ENCODE assay signal across 21 cellular contexts in the genomic region with DNA sequence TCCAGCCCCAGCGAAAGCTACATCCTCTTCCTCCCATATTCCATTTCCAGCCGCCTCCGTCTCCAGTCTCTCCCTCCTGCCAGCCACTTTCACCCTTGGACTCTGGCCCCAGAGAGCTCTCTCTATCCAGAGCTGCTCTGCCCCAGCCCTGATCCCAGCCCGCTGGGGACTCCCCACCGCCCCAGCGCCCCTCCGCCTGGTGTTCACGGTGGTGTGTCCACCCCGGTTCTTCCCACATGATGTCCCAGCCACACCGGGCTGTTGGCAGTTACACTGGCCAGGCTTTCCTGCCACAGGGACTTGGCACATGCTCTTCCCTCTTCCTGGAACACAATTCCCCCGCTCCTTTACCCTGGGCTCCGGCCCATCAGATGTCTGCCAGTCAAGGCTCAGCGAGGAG. TPM values are rescaled to one million over a fixed set of nuclear protein-coding genes. Genes with fewer than 3 reads are reported as not detected.
A peak's percentile ranks its signal among the peaks of the same experiment; 100 is the strongest.
DNase-seq lines count a peak whose midpoint lies in the region; ATAC-seq, FAIRE-seq and TF ChIP-seq lines count a peak whose summit lies in the region.
"Had no signal": no experiment of that assay in that cellular context is flagged by ENCODE, and none has a peak within 500 bp of the region (broad histone marks: within the 10 kb centered on the region; RNA-seq: fewer than 3 reads in every experiment).

No MANE protein-coding gene starts in this region.

- H3K27me3 ChIP-seq in neuronal stem cell (ENCODE audit: control insufficient read depth in 3 of 3, insufficient read depth in 3 of 3, low read depth in 1 of 3, low read length in 3 of 3), result peaks cover 0 to 7% (median 0%) of the 10 kb centered on the region in 3 experiments
- H3K27me3 ChIP-seq: BLaER1, Peyer's patch had no signal

- no CpG with 5 or more reads among the region's 13 CpGs for WGBS in neuronal stem cell (ENCODE audit: extremely low coverage in 2 of 2, insufficient read length in 2 of 2, insufficient replicate concordance in 1 of 2), 2 donors

- H2BK12ac ChIP-seq in neuronal stem cell (ENCODE audit: low read length), result peak overlapping the region; percentile 0

- ATAC-seq in activated naive CD8-positive, alpha-beta T cell treated with anti-CD3 and anti-CD28 coated beads, Interleukin-2, amount 50 U/mL, for 24 hours, result no peak

- H3K23ac ChIP-seq in neuronal stem cell (ENCODE audit: low read depth, low read length, poor library complexity), result no peak overlapping the region

- H3K27ac ChIP-seq in kidney (ENCODE audit: low read depth in 2 of 2, low read length in 2 of 2) (no peak overlapping the region), neuronal stem cell (replicated peaks; ENCODE audit: low read length) (no peak overlapping the region)
- H3K27ac ChIP-seq: BLaER1, Peyer's patch had no signal

- H3K4me1 ChIP-seq in kidney (ENCODE audit: control insufficient read depth in 1 of 2, insufficient read depth in 1 of 2, low read depth in 1 of 2, low read length in 2 of 2) (peaks cover 0 to 2% of the 10 kb centered on the region in 2 donors), neuronal stem cell (ENCODE audit: control insufficient read depth in 2 of 2, insufficient read depth in 1 of 2, low read depth in 1 of 2, low read length in 2 of 2) (peaks cover 13 to 14% of the 10 kb centered on the region in 2 donors)

- peak; percentile 57 for DNase-seq in kidney
- no peak for DNase-seq in neuronal stem cell (ENCODE audit: low spot score)
- no peak for DNase-seq in activated naive CD8-positive, alpha-beta T cell treated with anti-CD3 and anti-CD28 coated beads, Interleukin-2, amount 50 U/mL, for 24 hours
- DNase-seq in activated CD8-positive, alpha-beta memory T cell treated with anti-CD3 and anti-CD28 coated beads, Interleukin-2, amount 50 U/mL, for 4 hours, result no peak
- no peak for DNase-seq in Ammon's horn (ENCODE audit: low spot score)
- DNase-seq: CD4-positive, alpha-beta T cell; COR-L47; DMS 273 treated with DMSO at 0.1 percent for 48 hours; DMS79 treated with DMSO at 0.1 percent for 48 hours; Karpas-422; NCI-H1417; NCI-H1694 treated with DMSO at 0.1 percent for 48 hours; NCI-H2081 treated with DMSO at 0.1 percent for 48 hours; NCI-H2171 treated with DMSO at 0.1 percent for 48 hours; NCI-H524 treated with DMSO at 0.1 percent for 48 hours; NCI-H82 had no signal

- peak overlapping the region; percentile 99 for H2AK5ac ChIP-seq in neuronal stem cell (ENCODE audit: low read depth, low read length)

- TF ChIP-seq CTCF in kidney (IDR thresholded peaks at IDR 0.05; ENCODE audit: borderline replicate concordance, extremely low read depth, insufficient read depth), result no peak

- H3K4ac ChIP-seq in neuronal stem cell (ENCODE audit: low read length), result no peak overlapping the region

- no peaks in the 10 kb centered on the region for H3K9me3 ChIP-seq in kidney (ENCODE audit: control insufficient read depth in 1 of 2, low read length in 2 of 2)
- H3K9me3 ChIP-seq in neuronal stem cell (replicated peaks in 1 of 2; ENCODE audit: control insufficient read depth in 2 of 2, insufficient read depth in 1 of 2, low read depth in 1 of 2, low read length in 2 of 2), result no peaks in the 10 kb centered on the region
- H3K9me3 ChIP-seq: BLaER1, Peyer's patch had no signal

- no peak overlapping the region for H4K8ac ChIP-seq in neuronal stem cell (ENCODE audit: low read depth, low read length)

- no peak overlapping the region for H2AFZ ChIP-seq in neuronal stem cell (ENCODE audit: low read length)

- no peak overlapping the region for H2BK120ac ChIP-seq in neuronal stem cell (ENCODE audit: low read depth, low read length)

- no peak overlapping the region for H3K4me3 ChIP-seq in kidney (ENCODE audit: low read length in 2 of 2)
- H3K4me3 ChIP-seq in neuronal stem cell (ENCODE audit: low read length in 2 of 2), result no peak overlapping the region
- H3K4me3 ChIP-seq: BLaER1, Peyer's patch had no signal

- H3K27me3 Mint-ChIP-seq in activated naive CD8-positive, alpha-beta T cell treated with anti-CD3 and anti-CD28 coated beads, Interleukin-2, amount 50 U/mL, for 24 hours, result peaks cover 21% of the 10 kb centered on the region

- H2BK5ac ChIP-seq in neuronal stem cell (ENCODE audit: low read length), result peak overlapping the region; percentile 75

- no peak overlapping the region for H3K4me2 ChIP-seq in neuronal stem cell (ENCODE audit: insufficient read depth, low read length, poor library complexity, severe bottlenecking)
- H3K4me2 ChIP-seq: BLaER1 had no signal

- peaks cover 9% of the 10 kb centered on the region for H3K4me1 Mint-ChIP-seq in activated naive CD8-positive, alpha-beta T cell treated with anti-CD3 and anti-CD28 coated beads, Interleukin-2, amount 50 U/mL, for 24 hours

- H3K36me3 ChIP-seq in kidney (ENCODE audit: control insufficient read depth in 1 of 2, insufficient read depth in 2 of 2, low read length in 2 of 2) (no peaks in the 10 kb centered on the region), neuronal stem cell (replicated peaks in 1 of 2; ENCODE audit: control insufficient read depth in 2 of 2, insufficient read depth in 2 of 2, low read length in 2 of 2) (no peaks in the 10 kb centered on the region)
- H3K36me3 ChIP-seq: BLaER1, Peyer's patch had no signal

- no peak for FAIRE-seq in kidney (lab: Jason Lieb, UNC)
- FAIRE-seq: H54 had no signal

- no peak overlapping the region for H3K27ac Mint-ChIP-seq in activated naive CD8-positive, alpha-beta T cell treated with anti-CD3 and anti-CD28 coated beads, Interleukin-2, amount 50 U/mL, for 24 hours
- H3K27ac Mint-ChIP-seq: CD4-positive, alpha-beta T cell had no signal

- peak overlapping the region; percentile 80 for H3K18ac ChIP-seq in neuronal stem cell (ENCODE audit: low read length)

- intact Hi-C loops in kidney (cut with DNase I), result loop anchor here (10.0 kb wide), 1 partner anchor 100 kb away; a partner anchor contains a TSS

- no peak overlapping the region for H3K9ac ChIP-seq in kidney (ENCODE audit: low read length in 2 of 2)
- peak overlapping the region; percentile 10 for H3K9ac ChIP-seq in neuronal stem cell (ENCODE audit: low read depth, low read length, poor library complexity)
- H3K9ac ChIP-seq: BLaER1 had no signal

- H2BK15ac ChIP-seq in neuronal stem cell (ENCODE audit: low read length), result peak overlapping the region; percentile 62

- no peaks in the 10 kb centered on the region for H3K36me3 Mint-ChIP-seq in activated naive CD8-positive, alpha-beta T cell treated with anti-CD3 and anti-CD28 coated beads, Interleukin-2, amount 50 U/mL, for 24 hours (ENCODE audit: low read depth)

- H4K91ac ChIP-seq in neuronal stem cell (ENCODE audit: low read depth, low read length, poor library complexity), result no peak overlapping the region

- no peak overlapping the region for H3K4me3 Mint-ChIP-seq in activated naive CD8-positive, alpha-beta T cell treated with anti-CD3 and anti-CD28 coated beads, Interleukin-2, amount 50 U/mL, for 24 hours
- H3K4me3 Mint-ChIP-seq: CD4-positive, alpha-beta T cell had no signal

- H3K9me3 Mint-ChIP-seq in activated naive CD8-positive, alpha-beta T cell treated with anti-CD3 and anti-CD28 coated beads, Interleukin-2, amount 50 U/mL, for 24 hours, result no peaks in the 10 kb centered on the region
- H3K9me3 Mint-ChIP-seq: CD4-positive, alpha-beta T cell had no signal

- no peak overlapping the region for H3K14ac ChIP-seq in neuronal stem cell (ENCODE audit: low read length)

- peaks cover 2% of the 10 kb centered on the region for H3K79me1 ChIP-seq in neuronal stem cell (ENCODE audit: low read depth, low read length)

RNA-seq across cellular contexts. Expression of a gene that starts 11.3 kb away (rescaled TPM):
- total RNA-seq in kidney, result 184 TPM
- polyA plus RNA-seq in kidney (ENCODE audit: insufficient read depth, low read depth, low replicate concordance), result 199 TPM
- 57.0 TPM for polyA plus RNA-seq in neuronal stem cell (2013, experiment 1 of 2)
- polyA plus RNA-seq in neuronal stem cell (2013, experiment 2 of 2), result 55.4 TPM

RNA-seq across cellular contexts. Expression of a gene that starts 11.6 kb away (rescaled TPM):
- total RNA-seq in kidney, result 2.0 TPM
- 9.0 TPM for polyA plus RNA-seq in kidney (ENCODE audit: insufficient read depth, low read depth, low replicate concordance)
- polyA plus RNA-seq in neuronal stem cell (2013, experiment 1 of 2), result 9.4 TPM
- 8.0 TPM for polyA plus RNA-seq in neuronal stem cell (2013, experiment 2 of 2)

RNA-seq across cellular contexts. Expression of a gene that starts 32.3 kb away (rescaled TPM):
- 0.98 TPM for total RNA-seq in kidney
- polyA plus RNA-seq in kidney (ENCODE audit: insufficient read depth, low read depth, low replicate concordance), result not detected
- 1.0 TPM for polyA plus RNA-seq in neuronal stem cell (2013, experiment 1 of 2)
- 1.2 TPM for polyA plus RNA-seq in neuronal stem cell (2013, experiment 2 of 2)
- total RNA-seq: A673, M059J, Peyer's patch had no signal

RNA-seq across cellular contexts. Expression of a gene that starts 46.0 kb away (rescaled TPM):
- 31.7 TPM for total RNA-seq in kidney
- 73.7 TPM for polyA plus RNA-seq in kidney (ENCODE audit: insufficient read depth, low read depth, low replicate concordance)
- 2.7 TPM for polyA plus RNA-seq in neuronal stem cell (2013, experiment 1 of 2)
- 2.8 TPM for polyA plus RNA-seq in neuronal stem cell (2013, experiment 2 of 2)

RNA-seq across cellular contexts. Expression of a gene that starts 46.3 kb away (rescaled TPM):
- total RNA-seq in kidney, result 1.1 TPM
- polyA plus RNA-seq in kidney (ENCODE audit: insufficient read depth, low read depth, low replicate concordance), result not detected
- polyA plus RNA-seq in neuronal stem cell (2013, experiment 1 of 2), result 0.08 TPM
- 0.17 TPM for polyA plus RNA-seq in neuronal stem cell (2013, experiment 2 of 2)
- total RNA-seq: M059J had no signal
